In genomic region chr22:39238124-39238466, GRCh38 we compare ENCODE assay signal across 3 cellular contexts.
TF ChIP-seq lines count a peak whose summit lies in the region.

No MANE protein-coding gene starts in this region.

TF ChIP-seq in GM12891, 5 proteins besides CTCF, POLR2A, EP300 and RAD21 (continued from another document):
- TF ChIP-seq SPI1 (IDR thresholded peaks at IDR 0.05; ENCODE audit: low read depth, low read length) = no peak
- TF ChIP-seq POLR2AphosphoS5 (IDR thresholded peaks at IDR 0.05; ENCODE audit: low read depth, low read length) = no peak
- TF ChIP-seq TAF1 (IDR thresholded peaks at IDR 0.05; ENCODE audit: low read depth, low read length) = no peak
- TF ChIP-seq PAX5 (IDR thresholded peaks at IDR 0.05; ENCODE audit: insufficient read depth, low read length, severe bottlenecking) = no peak

TF ChIP-seq in K562, 482 proteins besides CTCF, POLR2A, EP300 and RAD21 (continues in another document):
- no peak for TF ChIP-seq RBM34 (IDR thresholded peaks at IDR 0.05; ENCODE audit: borderline replicate concordance, insufficient read depth, low read length)
- no peak for TF ChIP-seq E2F8 (IDR thresholded peaks at IDR 0.05; ENCODE audit: low read depth, partially characterized antibody)
- TF ChIP-seq MGA (IDR thresholded peaks at IDR 0.05) = no peak
- TF ChIP-seq ZNF395 (CRISPR knock-in tag; IDR thresholded peaks at IDR 0.05) = no peak
- TF ChIP-seq ZNF778 (CRISPR knock-in tag; IDR thresholded peaks at IDR 0.05) = no peak

TF ChIP-seq in SK-N-SH, 30 proteins besides CTCF, POLR2A, EP300 and RAD21 (continued from another document):
- TF ChIP-seq MAX (IDR thresholded peaks at IDR 0.05; ENCODE audit: low read depth) = no peak
TF ChIP-seq in SK-N-SH: peak in this region for 0.
